18 cellular contexts compared by ENCODE assay signal in genomic region chr2:61005736-61006135, GRCh38. TPM values are rescaled to one million over a fixed set of nuclear protein-coding genes. Genes with fewer than 3 reads are reported as not detected.
DNase-seq lines count a peak whose midpoint lies in the region; ATAC-seq, FAIRE-seq and TF ChIP-seq lines count a peak whose summit lies in the region.
"Had no signal": no experiment of that assay in that cellular context is flagged by ENCODE, and none has a peak within 500 bp of the region (broad histone marks: within the 10 kb centered on the region; RNA-seq: fewer than 3 reads in every experiment).

No MANE protein-coding gene starts in this region.

- no peak for TF ChIP-seq POLR2A in HepG2 (IDR thresholded peaks at IDR 0.05; ENCODE audit: insufficient read depth in 1 of 2, low read depth in 2 of 2, low read length in 2 of 2)
- TF ChIP-seq POLR2A in right lobe of liver (IDR thresholded peaks at IDR 0.05) = no peak
- no peak for TF ChIP-seq POLR2A in K562 (conservative IDR thresholded peaks at IDR 0.05)

- H3K4me1 Mint-ChIP-seq in naive thymus-derived CD8-positive, alpha-beta T cell = no peaks in the 10 kb centered on the region

- H3K4me3 ChIP-seq in HepG2 (replicated peaks in 1 of 3; ENCODE audit: insufficient read depth in 1 of 3, low read depth in 2 of 3, low read length in 3 of 3) (no peak overlapping the region), right lobe of liver (no peak overlapping the region), HEK293 (ENCODE audit: low read depth, low read length) (no peak overlapping the region), K562 (no peak overlapping the region), smooth muscle cell (no peak overlapping the region)

- no peaks in the 10 kb centered on the region for H3K27me3 Mint-ChIP-seq in naive thymus-derived CD8-positive, alpha-beta T cell
- H3K27me3 Mint-ChIP-seq: CD4-positive, alpha-beta T cell had no signal

- DNase-seq in HepG2 (ENCODE audit: low spot score) (no peak), right lobe of liver (no peak), K562 (ENCODE audit: extremely low read depth in 1 of 4, low spot score in 3 of 4) (no peak), smooth muscle cell (lab: John Stamatoyannopoulos, UW; ENCODE audit: unreplicated experiment) (no peak), activated gamma-delta T cell (lab: John Stamatoyannopoulos, UW) (no peak), left cardiac atrium (no peak)
- no peak for DNase-seq in naive thymus-derived CD8-positive, alpha-beta T cell
- DNase-seq: AML-193; Caco-2; CD4-positive, alpha-beta T cell; DMS79 treated with DMSO at 0.1 percent for 48 hours; GF-D8; HCEC 1CT had no signal

- WGBS in HepG2 (ENCODE audit: low lambda C conversion rate) = 98% methylated on average over 3 of the region's 3 CpGs
- WGBS in right lobe of liver (ENCODE audit: insufficient coverage, low coverage, low lambda C conversion rate, missing lambda C conversion rate) = 91% methylated on average over 3 of the region's 3 CpGs
- WGBS in K562 (ENCODE audit: insufficient coverage, low coverage, missing lambda C conversion rate) = 64% methylated on average over 3 of the region's 3 CpGs
- WGBS in smooth muscle cell (ENCODE audit: low lambda C conversion rate) = 84% methylated on average over 3 of the region's 3 CpGs

- intact Hi-C loops in HepG2 (cut with micrococcal nuclease; ENCODE audit: unreplicated experiment) (no loop called here), right lobe of liver (cut with DNase I) (loop anchor here in 1 of 2 donors (10.0 kb wide), 1 partner anchor 301 kb away; no protein-coding TSS in a partner anchor), K562 (cut with micrococcal nuclease) (no loop called here), left cardiac atrium (cut with DNase I) (loop anchor here in 1 of 2 donors (10.0 kb wide), 1 partner anchor 211 kb away; no protein-coding TSS in a partner anchor)

- no peak for FAIRE-seq in HepG2 (lab: Jason Lieb, UNC)
- no peak for FAIRE-seq in K562 (lab: Jason Lieb, UNC)
- FAIRE-seq: A204.1, D721Med had no signal

- H3K4me1 ChIP-seq in HepG2 (ENCODE audit: insufficient read depth, low read length) (0 out of 2 replicates have a peak, but pooled peaks cover 9% of the 10 kb centered on the region), right lobe of liver (peaks cover 0 to 4% (median 0%) of the 10 kb centered on the region in 4 donors), HEK293 (ENCODE audit: control insufficient read depth, insufficient read depth, low read length) (peaks cover 6% of the 10 kb centered on the region; the same call in 1 of the 2 replicates), K562 (replicated peaks in 1 of 2; ENCODE audit: control insufficient read depth in 2 of 2, insufficient read depth in 2 of 2, low read length in 2 of 2) (no peaks in the 10 kb centered on the region; a peak in 1 of 5 replicates), smooth muscle cell (ENCODE audit: low read depth) (peaks cover 7% of the 10 kb centered on the region)
- H3K4me1 ChIP-seq: Caco-2 had no signal

- TF ChIP-seq RAD21 in HepG2 (CRISPR knock-in tag; IDR thresholded peaks at IDR 0.05) = no peak
- no peak for TF ChIP-seq RAD21 in K562 (CRISPR knock-in tag; conservative IDR thresholded peaks at IDR 0.05 in 1 of 2, IDR thresholded peaks at IDR 0.05 in 1 of 2)

- TF ChIP-seq CTCF in HepG2 (CRISPR knock-in tag; IDR thresholded peaks at IDR 0.05) = no peak
- TF ChIP-seq CTCF in right lobe of liver (IDR thresholded peaks at IDR 0.05) = no peak
- no peak for TF ChIP-seq CTCF in HEK293 (tag by site-specific recombination; IDR thresholded peaks at IDR 0.05)
- no peak for TF ChIP-seq CTCF in K562 (IDR thresholded peaks at IDR 0.05 in 2 of 3, conservative IDR thresholded peaks at IDR 0.05 in 1 of 3; ENCODE audit: insufficient read depth in 2 of 3, low read depth in 1 of 3, low read length in 3 of 3)
- TF ChIP-seq CTCF in smooth muscle cell (IDR thresholded peaks at IDR 0.05; ENCODE audit: borderline replicate concordance, insufficient read depth, poor library complexity, severe bottlenecking) = no peak

- H3K9me3 Mint-ChIP-seq in naive thymus-derived CD8-positive, alpha-beta T cell = no peaks in the 10 kb centered on the region
- H3K9me3 Mint-ChIP-seq: CD4-positive, alpha-beta T cell had no signal

- H3K9me3 ChIP-seq in HepG2 (ENCODE audit: low read length) (no peaks in the 10 kb centered on the region), right lobe of liver (no peaks in the 10 kb centered on the region), HEK293 (ENCODE audit: control insufficient read depth, insufficient read depth, low read depth, low read length) (no peaks in the 10 kb centered on the region), K562 (replicated peaks; ENCODE audit: control insufficient read depth, insufficient read depth, low read depth, low read length) (no peaks in the 10 kb centered on the region), smooth muscle cell (replicated peaks; ENCODE audit: low read depth) (no peaks in the 10 kb centered on the region)
- H3K9me3 ChIP-seq: Caco-2 had no signal

- H4K20me1 ChIP-seq in HepG2 (ENCODE audit: insufficient read depth, low read length) (no peaks in the 10 kb centered on the region), K562 (replicated peaks; ENCODE audit: control insufficient read depth, insufficient read depth, low read length) (no peaks in the 10 kb centered on the region), smooth muscle cell (ENCODE audit: low read depth) (no peaks in the 10 kb centered on the region)

- H3K27me3 ChIP-seq in HepG2 (ENCODE audit: control insufficient read depth in 1 of 2, insufficient read depth in 2 of 2, low read length in 2 of 2) (no peaks in the 10 kb centered on the region), right lobe of liver (no peaks in the 10 kb centered on the region), K562 (ENCODE audit: control insufficient read depth in 2 of 2, insufficient read depth in 2 of 2, low read length in 2 of 2) (no peaks in the 10 kb centered on the region), smooth muscle cell (ENCODE audit: low read depth) (no peaks in the 10 kb centered on the region)

- no peaks in the 10 kb centered on the region for H3F3A ChIP-seq in smooth muscle cell (ENCODE audit: low read depth)

- H2AFZ ChIP-seq in HepG2 (ENCODE audit: low read length) (no peak overlapping the region), K562 (ENCODE audit: low read depth, low read length) (peak overlapping the region; percentile 83), smooth muscle cell (ENCODE audit: low read depth) (peak overlapping the region; percentile 7)

- no peak overlapping the region for H3K27ac ChIP-seq in HepG2 (ENCODE audit: extremely low read length, insufficient read depth, low read length)
- H3K27ac ChIP-seq in right lobe of liver = no peak overlapping the region
- no peak overlapping the region for H3K27ac ChIP-seq in HEK293 (ENCODE audit: extremely low read depth, low read depth, low read length)
- H3K27ac ChIP-seq in K562 (ENCODE audit: extremely low read depth, low read depth, low read length) = no peak overlapping the region
- H3K27ac ChIP-seq in smooth muscle cell (ENCODE audit: low read depth) = no peak overlapping the region
- H3K27ac ChIP-seq: C4-2B, KMS-11 had no signal

- TSS peak; percentile 8 for BruUV-seq in HepG2 (replicated peaks; lab: Mats Ljungman, UMichigan)
- no TSS peak for BruUV-seq in K562 (replicated peaks; lab: Mats Ljungman, UMichigan)

- TF ChIP-seq EP300 in HepG2 (IDR thresholded peaks at IDR 0.05; ENCODE audit: low read depth in 2 of 2, low read length in 2 of 2) = no peak
- TF ChIP-seq EP300 in HepG2 (CRISPR knock-in tag; IDR thresholded peaks at IDR 0.05; ENCODE audit: borderline replicate concordance) = no peak
- no peak for TF ChIP-seq EP300 in K562 (IDR thresholded peaks at IDR 0.05; ENCODE audit: low read length)

- no peaks in the 10 kb centered on the region for H3K9me1 ChIP-seq in K562 (ENCODE audit: control insufficient read depth, insufficient read depth, low read length)

- peaks cover 3% of the 10 kb centered on the region for H3K79me2 ChIP-seq in HepG2 (ENCODE audit: insufficient read depth, low read length)
- H3K79me2 ChIP-seq in K562 (ENCODE audit: control insufficient read depth, insufficient read depth, low read length) = no peaks in the 10 kb centered on the region
- H3K79me2 ChIP-seq in smooth muscle cell (ENCODE audit: low read depth) = no peaks in the 10 kb centered on the region

- CTCF ChIA-PET in HepG2 (lab: Yijun Ruan, JAX; ENCODE audit: low intra/inter-chr PET ratio, low total read pairs) = no interaction called here
- CTCF ChIA-PET in HEK293 (lab: Yijun Ruan, JAX) = interaction anchor here (0.6 to 2.1 kb wide), 6 partner anchors 8 to 363 kb away, joined by 3 to 5 read pairs (median 3); no protein-coding TSS in a partner anchor
- CTCF ChIA-PET in K562 (lab: Yijun Ruan, JAX; ENCODE audit: low intra/inter-chr PET ratio) = no interaction called here

- ATAC-seq in HepG2 (no peak), right lobe of liver (no peak), K562 (no peak), left cardiac atrium (no peak)
- no peak for ATAC-seq in naive thymus-derived CD8-positive, alpha-beta T cell

- POLR2A ChIA-PET in HepG2 (lab: Yijun Ruan, JAX) (interaction anchor here (3.8 kb wide), 1 partner anchor 11 kb away, joined by 20 read pairs; the partner anchor contains the start of genes PEX13 and PUS10), HEK293 (lab: Yijun Ruan, JAX) (interaction anchor here (0.7 kb wide), 1 partner anchor 249 kb away, joined by 3 read pairs; the partner anchor contains the start of gene PAPOLG), K562 (lab: Yijun Ruan, JAX) (interaction anchor here (0.6 to 0.8 kb wide), 2 partner anchors 85 to 302 kb away, joined by 3 read pairs; no protein-coding TSS in a partner anchor)
- POLR2A ChIA-PET in naive thymus-derived CD8-positive, alpha-beta T cell (lab: Charles Lee) = interaction anchor here (1.8 kb wide), 1 partner anchor 11 kb away, joined by 4 read pairs; the partner anchor contains the start of gene PEX13

- in situ Hi-C loops in HepG2 (cut with HindIII; ENCODE audit: extremely low pct_ligation_motif_present, low pct_unique_long_range_greater_than_20kb) (no loop called here), K562 (cut with MboI) (no loop called here)

- no peak overlapping the region for H3K4me3 Mint-ChIP-seq in naive thymus-derived CD8-positive, alpha-beta T cell
- H3K4me3 Mint-ChIP-seq: CD4-positive, alpha-beta T cell had no signal

- H3K4me2 ChIP-seq in HepG2 (ENCODE audit: low read depth, low read length) (no peak overlapping the region), K562 (ENCODE audit: insufficient read depth, low read length) (no peak overlapping the region), smooth muscle cell (no peak overlapping the region)
- H3K4me2 ChIP-seq: KMS-11 had no signal

- H3K36me3 ChIP-seq in HepG2 (replicated peaks in 1 of 2; ENCODE audit: control insufficient read depth in 1 of 2, insufficient read depth in 2 of 2, low read length in 2 of 2) = peaks cover 2 to 36% of the 10 kb centered on the region in 2 experiments; a peak in 3 of 5 replicates
- H3K36me3 ChIP-seq in right lobe of liver = no peaks in the 10 kb centered on the region
- no peaks in the 10 kb centered on the region; a peak in 1 of 3 replicates for H3K36me3 ChIP-seq in HEK293 (ENCODE audit: control insufficient read depth in 2 of 2, insufficient read depth in 1 of 2, low read length in 2 of 2)
- H3K36me3 ChIP-seq in K562 (ENCODE audit: control insufficient read depth, insufficient read depth, low read length) = peaks cover 3% of the 10 kb centered on the region; the same call in 1 of the 3 replicates
- no peaks in the 10 kb centered on the region for H3K36me3 ChIP-seq in smooth muscle cell (ENCODE audit: low read depth)

- H3K27ac Mint-ChIP-seq in naive thymus-derived CD8-positive, alpha-beta T cell = no peak overlapping the region
- H3K27ac Mint-ChIP-seq: CD4-positive, alpha-beta T cell had no signal

- peaks cover 0 to 9% (median 0%) of the 10 kb centered on the region in 3 donors for H3K36me3 Mint-ChIP-seq in naive thymus-derived CD8-positive, alpha-beta T cell

- H3K9ac ChIP-seq in HepG2 (ENCODE audit: insufficient read depth, low read depth, low read length) (no peak overlapping the region), K562 (ENCODE audit: insufficient read depth in 1 of 2, low read depth in 2 of 2, low read length in 2 of 2) (no peak overlapping the region), smooth muscle cell (ENCODE audit: low read depth) (no peak overlapping the region)
- H3K9ac ChIP-seq: KMS-11 had no signal

RNA-seq across cellular contexts. Expression of gene PEX13, which starts 11.8 kb away (rescaled TPM):
- 63.1 and 75.9 TPM in 2 replicates for total RNA-seq in HepG2 (2016; rRNA removed; fragmentation: Illumina TruSeq; extraction: Trizol)
- 29.0 and 31.0 TPM in 2 replicates for total RNA-seq in HepG2 (2016; cell fraction: cytosol; rRNA removed; fragmentation: Illumina TruSeq; extraction: Trizol; ENCODE audit: low read depth)
- 61.3 and 73.7 TPM in 2 replicates for total RNA-seq in HepG2 (2016; cell fraction: insoluble cytoplasmic fraction; rRNA removed; fragmentation: Illumina TruSeq; extraction: Trizol)
- total RNA-seq in HepG2 (2016; cell fraction: membrane; rRNA removed; fragmentation: Illumina TruSeq; extraction: Trizol) = 48.9 and 49.5 TPM in 2 replicates
- 75.5 and 79.5 TPM in 2 replicates for total RNA-seq in HepG2 (2016; cell fraction: nucleus; rRNA removed; fragmentation: Illumina TruSeq; extraction: Trizol)
- polyA plus RNA-seq in HepG2 (2011; rRNA removed) = 42.1 and 47.9 TPM in 2 replicates
- polyA plus RNA-seq in HepG2 (2011; cell fraction: cytosol; rRNA removed) = 38.1 and 43.8 TPM in 2 replicates
- polyA plus RNA-seq in HepG2 (2011; cell fraction: nucleus; rRNA removed) = 16.4 and 19.1 TPM in 2 replicates
- polyA plus RNA-seq in HepG2 (2012) = 27.3 and 33.4 TPM in 2 replicates
- polyA plus RNA-seq in HepG2 (2016; cell fraction: cytosol; fragmentation: Illumina TruSeq; extraction: Trizol; ENCODE audit: low read depth) = 25.3 and 36.5 TPM in 2 replicates
- 45.3 and 45.9 TPM in 2 replicates for polyA plus RNA-seq in HepG2 (2016; cell fraction: insoluble cytoplasmic fraction; fragmentation: Illumina TruSeq; extraction: Trizol; ENCODE audit: low read depth)
- polyA plus RNA-seq in HepG2 (2016; cell fraction: membrane; fragmentation: Illumina TruSeq; extraction: Trizol; ENCODE audit: low read depth) = 36.8 and 42.1 TPM in 2 replicates
- 48.0 and 48.4 TPM in 2 replicates for polyA plus RNA-seq in HepG2 (2016; cell fraction: nucleus; fragmentation: Illumina TruSeq; extraction: Trizol; ENCODE audit: insufficient read depth, low read depth)
- 35.3 and 78.6 TPM in 2 replicates for polyA minus RNA-seq in HepG2 (2011; rRNA and poly(A)+ RNA removed; ENCODE audit: low replicate concordance)
- polyA minus RNA-seq in HepG2 (2011; cell fraction: cytosol; rRNA and poly(A)+ RNA removed) = 29.3 and 30.9 TPM in 2 replicates
- polyA minus RNA-seq in HepG2 (2011; cell fraction: nucleus; rRNA and poly(A)+ RNA removed) = 93.1 and 98.1 TPM in 2 replicates
- total RNA-seq in right lobe of liver = 10 to 100 TPM; 23.0 to 34.3 (median 26.3) TPM
- total RNA-seq in K562 (2011; cell fraction: chromatin; rRNA removed; ENCODE audit: low replicate concordance) = 34.5 and 49.1 TPM in 2 replicates
- total RNA-seq in K562 (2011; cell fraction: nucleolus; rRNA removed) = 18.3 and 20.5 TPM in 2 replicates
- total RNA-seq in K562 (2011; cell fraction: nucleoplasm; rRNA removed) = 33.4 and 55.4 TPM in 2 replicates
- 18.4 and 20.0 TPM in 2 replicates for total RNA-seq in K562 (2014; rRNA removed)
- total RNA-seq in K562 (2014; rRNA removed; fragmentation: Illumina TruSeq; extraction: Trizol) = 23.3 and 23.9 TPM in 2 replicates
- total RNA-seq in K562 (2015; rRNA removed; fragmentation: Illumina TruSeq; extraction: Trizol) = 21.5 TPM in 2 replicates
- 18.8 and 21.6 TPM in 2 replicates for total RNA-seq in K562 (2021)
- polyA plus RNA-seq in K562 (2011; rRNA removed) = 25.7 and 27.8 TPM in 2 replicates
- 17.6 and 22.4 TPM in 2 replicates for polyA plus RNA-seq in K562 (2011; cell fraction: cytosol; rRNA removed)
- polyA plus RNA-seq in K562 (2011; cell fraction: nucleus; rRNA removed) = 11.6 and 16.0 TPM in 2 replicates
- 11.5 and 15.0 TPM in 2 replicates for polyA plus RNA-seq in K562 (2012)
- polyA plus RNA-seq in K562 (2014; fragmentation: Illumina TruSeq; extraction: Trizol) = 16.7 and 17.1 TPM in 2 replicates
- polyA plus RNA-seq in K562 (2014; fragmentation: Nextera tagmentation; extraction: Ambion mirVana) = 1 to 10 TPM; 4.0 to 5.4 TPM
- polyA plus RNA-seq in K562 (2014; rRNA removed) = 24.2 and 30.4 TPM in 2 replicates
- 23.8 and 29.0 TPM in 2 replicates for polyA minus RNA-seq in K562 (2011; rRNA and poly(A)+ RNA removed)
- polyA minus RNA-seq in K562 (2011; cell fraction: cytosol; rRNA and poly(A)+ RNA removed) = 10.9 and 11.3 TPM in 2 replicates
- 16.2 and 28.7 TPM in 2 replicates for polyA minus RNA-seq in K562 (2011; cell fraction: nucleus; rRNA and poly(A)+ RNA removed)
- 46.0 and 50.2 TPM in 2 replicates for total RNA-seq in smooth muscle cell
- polyA plus RNA-seq in smooth muscle cell = 14.1 and 14.9 TPM in 2 replicates
- 10 to 100 TPM; 26.8 to 27.4 TPM for total RNA-seq in naive thymus-derived CD8-positive, alpha-beta T cell
- polyA plus RNA-seq in naive thymus-derived CD8-positive, alpha-beta T cell = 10 to 100 TPM in 1 of 3 donors, 1 to 10 TPM in 2; 7.6 to 11.1 (median 9.0) TPM
- total RNA-seq in left cardiac atrium = 10 to 100 TPM; 16.5 to 19.9 TPM

RNA-seq across cellular contexts. Expression of gene PUS10, which starts 12.3 kb away (rescaled TPM):
- total RNA-seq in HepG2 (2016; rRNA removed; fragmentation: Illumina TruSeq; extraction: Trizol) = 44.3 and 52.8 TPM in 2 replicates
- total RNA-seq in HepG2 (2016; cell fraction: cytosol; rRNA removed; fragmentation: Illumina TruSeq; extraction: Trizol; ENCODE audit: low read depth) = 7.9 and 9.1 TPM in 2 replicates
- 41.8 and 52.5 TPM in 2 replicates for total RNA-seq in HepG2 (2016; cell fraction: insoluble cytoplasmic fraction; rRNA removed; fragmentation: Illumina TruSeq; extraction: Trizol)
- 15.6 and 18.7 TPM in 2 replicates for total RNA-seq in HepG2 (2016; cell fraction: membrane; rRNA removed; fragmentation: Illumina TruSeq; extraction: Trizol)
- 57.0 and 59.6 TPM in 2 replicates for total RNA-seq in HepG2 (2016; cell fraction: nucleus; rRNA removed; fragmentation: Illumina TruSeq; extraction: Trizol)
- 33.1 and 41.4 TPM in 2 replicates for polyA plus RNA-seq in HepG2 (2011; rRNA removed)
- 18.5 and 21.5 TPM in 2 replicates for polyA plus RNA-seq in HepG2 (2011; cell fraction: cytosol; rRNA removed)
- polyA plus RNA-seq in HepG2 (2011; cell fraction: nucleus; rRNA removed) = 39.8 and 48.9 TPM in 2 replicates
- polyA plus RNA-seq in HepG2 (2012) = 16.7 and 41.9 TPM in 2 replicates
- 2.6 and 3.6 TPM in 2 replicates for polyA plus RNA-seq in HepG2 (2016; cell fraction: cytosol; fragmentation: Illumina TruSeq; extraction: Trizol; ENCODE audit: low read depth)
- polyA plus RNA-seq in HepG2 (2016; cell fraction: insoluble cytoplasmic fraction; fragmentation: Illumina TruSeq; extraction: Trizol; ENCODE audit: low read depth) = 35.0 and 35.6 TPM in 2 replicates
- 6.0 and 6.5 TPM in 2 replicates for polyA plus RNA-seq in HepG2 (2016; cell fraction: membrane; fragmentation: Illumina TruSeq; extraction: Trizol; ENCODE audit: low read depth)
- 38.1 and 42.1 TPM in 2 replicates for polyA plus RNA-seq in HepG2 (2016; cell fraction: nucleus; fragmentation: Illumina TruSeq; extraction: Trizol; ENCODE audit: insufficient read depth, low read depth)
- 1.4 and 19.1 TPM in 2 replicates for polyA minus RNA-seq in HepG2 (2011; rRNA and poly(A)+ RNA removed; ENCODE audit: low replicate concordance)
- 28.0 and 29.0 TPM in 2 replicates for polyA minus RNA-seq in HepG2 (2011; cell fraction: cytosol; rRNA and poly(A)+ RNA removed)
- 188 and 197 TPM in 2 replicates for polyA minus RNA-seq in HepG2 (2011; cell fraction: nucleus; rRNA and poly(A)+ RNA removed)
- total RNA-seq in right lobe of liver = 10 to 100 TPM in 5 of 6 experiments, 1 to 10 TPM in 1; 8.6 to 15.3 (median 13.1) TPM
- 9.4 and 20.5 TPM in 2 replicates for total RNA-seq in K562 (2011; cell fraction: chromatin; rRNA removed; ENCODE audit: low replicate concordance)
- total RNA-seq in K562 (2011; cell fraction: nucleolus; rRNA removed) = 5.3 and 6.7 TPM in 2 replicates
- total RNA-seq in K562 (2011; cell fraction: nucleoplasm; rRNA removed) = 9.1 and 12.9 TPM in 2 replicates
- total RNA-seq in K562 (2014; rRNA removed) = 5.0 and 7.3 TPM in 2 replicates
- total RNA-seq in K562 (2014; rRNA removed; fragmentation: Illumina TruSeq; extraction: Trizol) = 10.7 and 11.9 TPM in 2 replicates
- total RNA-seq in K562 (2015; rRNA removed; fragmentation: Illumina TruSeq; extraction: Trizol) = 6.4 and 7.6 TPM in 2 replicates
- 6.6 TPM in 2 replicates for total RNA-seq in K562 (2021)
- polyA plus RNA-seq in K562 (2011; rRNA removed) = 8.2 and 9.6 TPM in 2 replicates
- polyA plus RNA-seq in K562 (2011; cell fraction: cytosol; rRNA removed) = 1.9 and 4.7 TPM in 2 replicates
- 5.1 and 9.7 TPM in 2 replicates for polyA plus RNA-seq in K562 (2011; cell fraction: nucleus; rRNA removed)
- polyA plus RNA-seq in K562 (2012) = 6.9 and 7.6 TPM in 2 replicates
- 8.0 and 9.7 TPM in 2 replicates for polyA plus RNA-seq in K562 (2014; fragmentation: Illumina TruSeq; extraction: Trizol)
- polyA plus RNA-seq in K562 (2014; fragmentation: Nextera tagmentation; extraction: Ambion mirVana) = 10 to 100 TPM in 1 of 2 experiments, 1 to 10 TPM in 1; 7.3 to 10.1 TPM
- polyA plus RNA-seq in K562 (2014; rRNA removed) = 5.0 and 5.1 TPM in 2 replicates
- polyA minus RNA-seq in K562 (2011; rRNA and poly(A)+ RNA removed) = 12.3 and 15.1 TPM in 2 replicates
- polyA minus RNA-seq in K562 (2011; cell fraction: cytosol; rRNA and poly(A)+ RNA removed) = 3.1 and 4.1 TPM in 2 replicates
- polyA minus RNA-seq in K562 (2011; cell fraction: nucleus; rRNA and poly(A)+ RNA removed) = 7.4 and 14.7 TPM in 2 replicates
- total RNA-seq in smooth muscle cell = 6.3 and 9.2 TPM in 2 replicates
- polyA plus RNA-seq in smooth muscle cell = 3.3 and 3.5 TPM in 2 replicates
- 10 to 100 TPM in 1 of 2 experiments, 1 to 10 TPM in 1; 9.2 to 11.6 TPM for total RNA-seq in naive thymus-derived CD8-positive, alpha-beta T cell
- polyA plus RNA-seq in naive thymus-derived CD8-positive, alpha-beta T cell = 1 to 10 TPM; 4.1 to 4.4 (median 4.4) TPM
- total RNA-seq in left cardiac atrium = 1 to 10 TPM; 4.0 to 4.2 TPM

RNA-seq across cellular contexts. Expression of gene SANBR, which starts 59.9 kb away (rescaled TPM):
- total RNA-seq in HepG2 (2016; rRNA removed; fragmentation: Illumina TruSeq; extraction: Trizol) (20.9 and 22.9 TPM in 2 replicates), right lobe of liver (1 to 10 TPM; 1.3 to 4.4 (median 1.9) TPM), K562 (2014; rRNA removed) (4.1 and 5.7 TPM in 2 replicates), K562 (2014; rRNA removed; fragmentation: Illumina TruSeq; extraction: Trizol) (6.7 and 7.4 TPM in 2 replicates), K562 (2015; rRNA removed; fragmentation: Illumina TruSeq; extraction: Trizol) (5.4 and 7.7 TPM in 2 replicates), K562 (2021) (4.9 and 6.2 TPM in 2 replicates), smooth muscle cell (14.4 and 26.0 TPM in 2 replicates), left cardiac atrium (1 to 10 TPM; 4.7 to 5.5 TPM)
- total RNA-seq in HepG2 (2016; cell fraction: cytosol; rRNA removed; fragmentation: Illumina TruSeq; extraction: Trizol; ENCODE audit: low read depth) = 37.0 and 39.1 TPM in 2 replicates
- 20.4 and 22.7 TPM in 2 replicates for total RNA-seq in HepG2 (2016; cell fraction: insoluble cytoplasmic fraction; rRNA removed; fragmentation: Illumina TruSeq; extraction: Trizol)
- 21.4 and 22.9 TPM in 2 replicates for total RNA-seq in HepG2 (2016; cell fraction: membrane; rRNA removed; fragmentation: Illumina TruSeq; extraction: Trizol)
- total RNA-seq in HepG2 (2016; cell fraction: nucleus; rRNA removed; fragmentation: Illumina TruSeq; extraction: Trizol) = 22.7 and 30.0 TPM in 2 replicates
- polyA plus RNA-seq in HepG2 (2011; rRNA removed) (9.6 and 9.8 TPM in 2 replicates), K562 (2011; rRNA removed) (6.6 and 6.9 TPM in 2 replicates), K562 (2014; fragmentation: Illumina TruSeq; extraction: Trizol) (5.1 and 6.3 TPM in 2 replicates), K562 (2014; fragmentation: Nextera tagmentation; extraction: Ambion mirVana) (1 to 10 TPM; 1.5 to 3.1 TPM), K562 (2014; rRNA removed) (4.5 and 5.3 TPM in 2 replicates), smooth muscle cell (5.8 and 6.1 TPM in 2 replicates)
- 3.2 and 5.0 TPM in 2 replicates for polyA plus RNA-seq in HepG2 (2011; cell fraction: cytosol; rRNA removed)
- polyA plus RNA-seq in HepG2 (2011; cell fraction: nucleus; rRNA removed) = 9.8 and 14.1 TPM in 2 replicates
- 7.5 and 9.2 TPM in 2 replicates for polyA plus RNA-seq in HepG2 (2012)
- polyA plus RNA-seq in HepG2 (2016; cell fraction: cytosol; fragmentation: Illumina TruSeq; extraction: Trizol; ENCODE audit: low read depth) = 8.4 and 10.5 TPM in 2 replicates
- polyA plus RNA-seq in HepG2 (2016; cell fraction: insoluble cytoplasmic fraction; fragmentation: Illumina TruSeq; extraction: Trizol; ENCODE audit: low read depth) = 17.9 and 18.6 TPM in 2 replicates
- polyA plus RNA-seq in HepG2 (2016; cell fraction: membrane; fragmentation: Illumina TruSeq; extraction: Trizol; ENCODE audit: low read depth) = 11.8 and 13.5 TPM in 2 replicates
- polyA plus RNA-seq in HepG2 (2016; cell fraction: nucleus; fragmentation: Illumina TruSeq; extraction: Trizol; ENCODE audit: insufficient read depth, low read depth) = 34.4 and 34.6 TPM in 2 replicates
- 8.9 and 9.9 TPM in 2 replicates for polyA minus RNA-seq in HepG2 (2011; rRNA and poly(A)+ RNA removed; ENCODE audit: low replicate concordance)
- polyA minus RNA-seq in HepG2 (2011; cell fraction: cytosol; rRNA and poly(A)+ RNA removed) = 9.3 and 10.5 TPM in 2 replicates
- 39.1 and 47.9 TPM in 2 replicates for polyA minus RNA-seq in HepG2 (2011; cell fraction: nucleus; rRNA and poly(A)+ RNA removed)
- total RNA-seq in K562 (2011; cell fraction: chromatin; rRNA removed; ENCODE audit: low replicate concordance) = 8.5 and 17.5 TPM in 2 replicates
- total RNA-seq in K562 (2011; cell fraction: nucleolus; rRNA removed) = 5.8 TPM in 2 replicates
- total RNA-seq in K562 (2011; cell fraction: nucleoplasm; rRNA removed) = 6.5 and 13.1 TPM in 2 replicates
- 2.0 and 3.8 TPM in 2 replicates for polyA plus RNA-seq in K562 (2011; cell fraction: cytosol; rRNA removed)
- 4.1 and 4.5 TPM in 2 replicates for polyA plus RNA-seq in K562 (2011; cell fraction: nucleus; rRNA removed)
- 4.6 and 6.6 TPM in 2 replicates for polyA plus RNA-seq in K562 (2012)
- 6.7 and 7.2 TPM in 2 replicates for polyA minus RNA-seq in K562 (2011; rRNA and poly(A)+ RNA removed)
- polyA minus RNA-seq in K562 (2011; cell fraction: cytosol; rRNA and poly(A)+ RNA removed) = 3.7 and 4.2 TPM in 2 replicates
- polyA minus RNA-seq in K562 (2011; cell fraction: nucleus; rRNA and poly(A)+ RNA removed) = 3.8 and 6.1 TPM in 2 replicates
- total RNA-seq in naive thymus-derived CD8-positive, alpha-beta T cell = 1 to 10 TPM; 1.9 to 3.3 TPM
- under 1 TPM; 0.25 to 0.96 (median 0.64) TPM for polyA plus RNA-seq in naive thymus-derived CD8-positive, alpha-beta T cell
